In genomic region chr6:137829641-137830083, GRCh38 we compare ENCODE assay signal across 1 cellular context.
A peak's percentile ranks its signal among the peaks of the same experiment; 100 is the strongest.
TF ChIP-seq lines count a peak whose summit lies in the region.

No MANE protein-coding gene starts in this region.

TF ChIP-seq in K562, 482 proteins besides CTCF, POLR2A, EP300 and RAD21 (continued from another document):
- TF ChIP-seq ZNF449 (CRISPR knock-in tag; IDR thresholded peaks at IDR 0.05), result no peak
- peak; percentile 24 for TF ChIP-seq FOS (IDR thresholded peaks at IDR 0.05; ENCODE audit: extremely low read depth, insufficient read length)
- TF ChIP-seq JUN (IDR thresholded peaks at IDR 0.05; ENCODE audit: borderline replicate concordance, low read depth, low read length), result peak; percentile 61; the same call in 1 of the 2 replicates
- no peak for TF ChIP-seq JUN (CRISPR knock-in tag; IDR thresholded peaks at IDR 0.05; ENCODE audit: borderline replicate concordance)
- TF ChIP-seq CREM (IDR thresholded peaks at IDR 0.05; ENCODE audit: low read depth), result peak; percentile 17; the same call in 1 of the 2 replicates
- TF ChIP-seq ZNF699 (CRISPR knock-in tag; IDR thresholded peaks at IDR 0.05; ENCODE audit: insufficient replicate concordance), result no peak
- peak; percentile 88 for TF ChIP-seq EHMT2 (IDR thresholded peaks at IDR 0.05)
- peak; percentile 85; the same call in 1 of the 2 replicates for TF ChIP-seq ZNF395 (CRISPR knock-in tag; IDR thresholded peaks at IDR 0.05)
- no peak for TF ChIP-seq ZZZ3 (IDR thresholded peaks at IDR 0.05)
- TF ChIP-seq CXXC5 (CRISPR knock-in tag; IDR thresholded peaks at IDR 0.05), result peak; percentile 62
- 0 out of 4 replicates have a peak, but pooled peaks of 1 of the 2 experiments have one; percentile 41 for TF ChIP-seq TRIM24 (IDR thresholded peaks at IDR 0.05)
- TF ChIP-seq ATF3 (IDR thresholded peaks at IDR 0.05), result peak; percentile 86
- TF ChIP-seq ATF3 (CRISPR knock-in tag; conservative IDR thresholded peaks at IDR 0.05), result 0 out of 2 replicates have a peak, but pooled peaks have one; percentile 66
- TF ChIP-seq CREB1 (IDR thresholded peaks at IDR 0.05), result no peak
- no peak for TF ChIP-seq CREB1 (CRISPR knock-in tag; IDR thresholded peaks at IDR 0.05)
- peak; percentile 49; the same call in 1 of the 2 replicates for TF ChIP-seq MECOM (CRISPR knock-in tag; IDR thresholded peaks at IDR 0.05)
- peak; percentile 68 for TF ChIP-seq SMARCA4 (IDR thresholded peaks at IDR 0.05)
- TF ChIP-seq POLR2H (tag; IDR thresholded peaks at IDR 0.05; ENCODE audit: low read depth), result no peak
- peak in 1 of 2 experiments; percentile 80; a peak in 1 of 3 replicates for TF ChIP-seq CBX3 (IDR thresholded peaks at IDR 0.05; ENCODE audit: borderline replicate concordance in 1 of 2, low read length in 2 of 2)
- peak; percentile 93 for TF ChIP-seq FOSL1 (tag; conservative IDR thresholded peaks at IDR 0.05)
- TF ChIP-seq CBFA2T3 (IDR thresholded peaks at IDR 0.05), result peak; percentile 50
- TF ChIP-seq ATF1 (CRISPR knock-in tag; IDR thresholded peaks at IDR 0.05), result no peak
- 0 out of 2 replicates have a peak, but pooled peaks have one; percentile 19 for TF ChIP-seq ATF1 (tag; IDR thresholded peaks at IDR 0.05)
- TF ChIP-seq VEZF1 (CRISPR knock-in tag; IDR thresholded peaks at IDR 0.05), result peak; percentile 56
- TF ChIP-seq SMAD4 (CRISPR knock-in tag; conservative IDR thresholded peaks at IDR 0.05), result no peak
- peak; percentile 29; the same call in 1 of the 2 replicates for TF ChIP-seq TCF3 (CRISPR knock-in tag; IDR thresholded peaks at IDR 0.05)
- TF ChIP-seq ARID3A (IDR thresholded peaks at IDR 0.05; ENCODE audit: borderline replicate concordance, low read depth, low read length), result peak; percentile 67; the same call in 1 of the 2 replicates
- peak; percentile 32; the same call in 1 of the 2 replicates for TF ChIP-seq GABPB1 (CRISPR knock-in tag; IDR thresholded peaks at IDR 0.05)
- TF ChIP-seq ZNF408 (CRISPR knock-in tag; IDR thresholded peaks at IDR 0.05; ENCODE audit: low read depth), result no peak
- no peak for TF ChIP-seq RFX1 (IDR thresholded peaks at IDR 0.05)
- TF ChIP-seq ZNF75A (CRISPR knock-in tag; IDR thresholded peaks at IDR 0.05), result no peak
- peak; percentile 89 for TF ChIP-seq ZNF592 (IDR thresholded peaks at IDR 0.05)
- peak; percentile 23; the same call in 1 of the 2 replicates for TF ChIP-seq ZNF263 (CRISPR knock-in tag; IDR thresholded peaks at IDR 0.05; ENCODE audit: borderline replicate concordance)
- TF ChIP-seq DPF2 (IDR thresholded peaks at IDR 0.05), result peak; percentile 76
- no peak for TF ChIP-seq RFX7 (CRISPR knock-in tag; IDR thresholded peaks at IDR 0.05)
- no peak for TF ChIP-seq REST (CRISPR knock-in tag; IDR thresholded peaks at IDR 0.05; ENCODE audit: low read depth)
- TF ChIP-seq NCOA6 (IDR thresholded peaks at IDR 0.05), result no peak
- peak; percentile 78 for TF ChIP-seq MEIS2 (IDR thresholded peaks at IDR 0.05; ENCODE audit: partially characterized antibody)
- peak in 1 of 2 experiments; percentile 43 for TF ChIP-seq E2F6 (IDR thresholded peaks at IDR 0.05; ENCODE audit: borderline replicate concordance in 1 of 2, extremely low read depth in 1 of 2, insufficient read depth in 1 of 2, insufficient read length in 1 of 2, low read depth in 1 of 2, low read length in 1 of 2, poor library complexity in 1 of 2, severe bottlenecking in 1 of 2)
- TF ChIP-seq ZNF175 (CRISPR knock-in tag; IDR thresholded peaks at IDR 0.05; ENCODE audit: low read depth), result peak; percentile 81
- peak; percentile 44; the same call in 1 of the 2 replicates for TF ChIP-seq ATF7 (IDR thresholded peaks at IDR 0.05)
- TF ChIP-seq L3MBTL2 (IDR thresholded peaks at IDR 0.05), result peak; percentile 88
- peak; percentile 85; the same call in 1 of the 2 replicates for TF ChIP-seq TCF7 (IDR thresholded peaks at IDR 0.05; ENCODE audit: borderline replicate concordance)
- TF ChIP-seq SMARCE1 (IDR thresholded peaks at IDR 0.05), result peak; percentile 60; the same call in 1 of the 2 replicates
TF ChIP-seq in K562: peak in this region for 45.
